Comparison of ENCODE assay signal across 1 cellular context in the genomic region with DNA sequence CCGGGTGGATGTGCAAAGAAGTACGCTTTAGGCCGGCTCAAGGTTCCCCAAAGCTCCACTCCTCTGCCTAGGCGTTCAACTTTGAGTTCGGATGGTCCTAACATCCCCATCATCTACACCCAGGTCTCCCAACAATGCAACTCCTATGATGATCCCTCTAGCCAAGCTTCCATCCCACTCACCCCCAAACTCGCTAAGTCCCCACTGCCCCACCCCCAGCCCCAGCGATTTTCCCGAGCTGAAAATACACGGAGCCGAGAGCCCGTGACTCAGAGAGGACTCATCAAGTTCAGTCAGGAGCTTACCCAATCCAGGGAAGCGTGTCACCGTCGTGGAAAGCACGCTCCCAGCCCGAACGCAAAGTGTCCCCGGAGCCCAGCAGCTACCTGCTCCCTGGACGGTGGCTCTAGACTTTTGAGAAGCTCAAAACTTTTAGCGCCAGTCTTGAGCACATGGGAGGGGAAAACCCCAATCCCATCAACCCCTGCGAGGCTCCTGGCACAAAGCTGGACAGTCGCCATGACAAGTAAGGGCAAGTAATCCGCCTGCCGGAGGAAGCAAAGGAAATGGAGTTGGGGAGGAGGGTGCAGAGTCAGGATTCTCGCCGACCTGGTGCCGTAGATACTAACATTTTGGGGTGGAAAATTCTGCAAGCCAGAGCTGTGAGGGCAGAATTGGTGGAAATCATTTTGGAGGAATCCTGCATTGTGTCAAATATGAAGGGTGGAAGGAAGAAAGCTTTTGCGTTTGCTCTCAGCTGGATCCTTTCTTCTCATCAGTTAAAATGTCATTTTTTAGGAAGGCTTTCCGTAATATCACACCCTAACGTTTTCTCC.
A peak's percentile ranks its signal among the peaks of the same experiment; 100 is the strongest.
TF ChIP-seq lines count a peak whose summit lies in the region.

A gene (minus strand): TSS at position 419 of the 836 bp plus-strand sequence. CDS start 10,896 bp downstream, outside the sequence.

TF ChIP-seq in SK-N-SH, 30 proteins besides CTCF, POLR2A, EP300 and RAD21 (continued from another document):
- TF ChIP-seq, protein P1, sequence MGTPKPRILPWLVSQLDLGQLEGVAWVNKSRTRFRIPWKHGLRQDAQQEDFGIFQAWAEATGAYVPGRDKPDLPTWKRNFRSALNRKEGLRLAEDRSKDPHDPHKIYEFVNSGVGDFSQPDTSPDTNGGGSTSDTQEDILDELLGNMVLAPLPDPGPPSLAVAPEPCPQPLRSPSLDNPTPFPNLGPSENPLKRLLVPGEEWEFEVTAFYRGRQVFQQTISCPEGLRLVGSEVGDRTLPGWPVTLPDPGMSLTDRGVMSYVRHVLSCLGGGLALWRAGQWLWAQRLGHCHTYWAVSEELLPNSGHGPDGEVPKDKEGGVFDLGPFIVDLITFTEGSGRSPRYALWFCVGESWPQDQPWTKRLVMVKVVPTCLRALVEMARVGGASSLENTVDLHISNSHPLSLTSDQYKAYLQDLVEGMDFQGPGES (IDR thresholded peaks at IDR 0.05; ENCODE audit: low read depth, low read length) = no peak
- TF ChIP-seq RXRA (IDR thresholded peaks at IDR 0.05; ENCODE audit: borderline replicate concordance, low read depth) (no peak), RFX5 (IDR thresholded peaks at IDR 0.05; ENCODE audit: low read length) (no peak), NFIC (IDR thresholded peaks at IDR 0.05; ENCODE audit: borderline replicate concordance) (no peak), JUND (IDR thresholded peaks at IDR 0.05) (peak; percentile 26; the same call in 1 of the 2 replicates), FOXM1 (IDR thresholded peaks at IDR 0.05; ENCODE audit: low read depth) (no peak), SIN3A (IDR thresholded peaks at IDR 0.05; ENCODE audit: borderline replicate concordance, low read depth, low read length) (peak; percentile 90), FOSL2 (IDR thresholded peaks at IDR 0.05; ENCODE audit: borderline replicate concordance, low read depth) (peak; percentile 65; the same call in 1 of the 2 replicates), TCF12 (IDR thresholded peaks at IDR 0.05) (peak; percentile 36; the same call in 1 of the 2 replicates), FOXJ3 (CRISPR knock-in tag; IDR thresholded peaks at IDR 0.05) (no peak)
- TF ChIP-seq, protein P2, sequence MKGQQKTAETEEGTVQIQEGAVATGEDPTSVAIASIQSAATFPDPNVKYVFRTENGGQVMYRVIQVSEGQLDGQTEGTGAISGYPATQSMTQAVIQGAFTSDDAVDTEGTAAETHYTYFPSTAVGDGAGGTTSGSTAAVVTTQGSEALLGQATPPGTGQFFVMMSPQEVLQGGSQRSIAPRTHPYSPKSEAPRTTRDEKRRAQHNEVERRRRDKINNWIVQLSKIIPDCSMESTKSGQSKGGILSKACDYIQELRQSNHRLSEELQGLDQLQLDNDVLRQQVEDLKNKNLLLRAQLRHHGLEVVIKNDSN (IDR thresholded peaks at IDR 0.05; ENCODE audit: borderline replicate concordance, low read depth) = no peak
- TF ChIP-seq, protein P3, sequence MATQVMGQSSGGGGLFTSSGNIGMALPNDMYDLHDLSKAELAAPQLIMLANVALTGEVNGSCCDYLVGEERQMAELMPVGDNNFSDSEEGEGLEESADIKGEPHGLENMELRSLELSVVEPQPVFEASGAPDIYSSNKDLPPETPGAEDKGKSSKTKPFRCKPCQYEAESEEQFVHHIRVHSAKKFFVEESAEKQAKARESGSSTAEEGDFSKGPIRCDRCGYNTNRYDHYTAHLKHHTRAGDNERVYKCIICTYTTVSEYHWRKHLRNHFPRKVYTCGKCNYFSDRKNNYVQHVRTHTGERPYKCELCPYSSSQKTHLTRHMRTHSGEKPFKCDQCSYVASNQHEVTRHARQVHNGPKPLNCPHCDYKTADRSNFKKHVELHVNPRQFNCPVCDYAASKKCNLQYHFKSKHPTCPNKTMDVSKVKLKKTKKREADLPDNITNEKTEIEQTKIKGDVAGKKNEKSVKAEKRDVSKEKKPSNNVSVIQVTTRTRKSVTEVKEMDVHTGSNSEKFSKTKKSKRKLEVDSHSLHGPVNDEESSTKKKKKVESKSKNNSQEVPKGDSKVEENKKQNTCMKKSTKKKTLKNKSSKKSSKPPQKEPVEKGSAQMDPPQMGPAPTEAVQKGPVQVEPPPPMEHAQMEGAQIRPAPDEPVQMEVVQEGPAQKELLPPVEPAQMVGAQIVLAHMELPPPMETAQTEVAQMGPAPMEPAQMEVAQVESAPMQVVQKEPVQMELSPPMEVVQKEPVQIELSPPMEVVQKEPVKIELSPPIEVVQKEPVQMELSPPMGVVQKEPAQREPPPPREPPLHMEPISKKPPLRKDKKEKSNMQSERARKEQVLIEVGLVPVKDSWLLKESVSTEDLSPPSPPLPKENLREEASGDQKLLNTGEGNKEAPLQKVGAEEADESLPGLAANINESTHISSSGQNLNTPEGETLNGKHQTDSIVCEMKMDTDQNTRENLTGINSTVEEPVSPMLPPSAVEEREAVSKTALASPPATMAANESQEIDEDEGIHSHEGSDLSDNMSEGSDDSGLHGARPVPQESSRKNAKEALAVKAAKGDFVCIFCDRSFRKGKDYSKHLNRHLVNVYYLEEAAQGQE (IDR thresholded peaks at IDR 0.05; ENCODE audit: low read depth, low read length) = 0 out of 2 replicates have a peak, but pooled peaks have one; percentile 23
- TF ChIP-seq, protein P4, sequence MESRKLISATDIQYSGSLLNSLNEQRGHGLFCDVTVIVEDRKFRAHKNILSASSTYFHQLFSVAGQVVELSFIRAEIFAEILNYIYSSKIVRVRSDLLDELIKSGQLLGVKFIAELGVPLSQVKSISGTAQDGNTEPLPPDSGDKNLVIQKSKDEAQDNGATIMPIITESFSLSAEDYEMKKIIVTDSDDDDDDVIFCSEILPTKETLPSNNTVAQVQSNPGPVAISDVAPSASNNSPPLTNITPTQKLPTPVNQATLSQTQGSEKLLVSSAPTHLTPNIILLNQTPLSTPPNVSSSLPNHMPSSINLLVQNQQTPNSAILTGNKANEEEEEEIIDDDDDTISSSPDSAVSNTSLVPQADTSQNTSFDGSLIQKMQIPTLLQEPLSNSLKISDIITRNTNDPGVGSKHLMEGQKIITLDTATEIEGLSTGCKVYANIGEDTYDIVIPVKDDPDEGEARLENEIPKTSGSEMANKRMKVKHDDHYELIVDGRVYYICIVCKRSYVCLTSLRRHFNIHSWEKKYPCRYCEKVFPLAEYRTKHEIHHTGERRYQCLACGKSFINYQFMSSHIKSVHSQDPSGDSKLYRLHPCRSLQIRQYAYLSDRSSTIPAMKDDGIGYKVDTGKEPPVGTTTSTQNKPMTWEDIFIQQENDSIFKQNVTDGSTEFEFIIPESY (IDR thresholded peaks at IDR 0.05; ENCODE audit: borderline replicate concordance, low read depth) = peak; percentile 71
